In the genomic region with DNA sequence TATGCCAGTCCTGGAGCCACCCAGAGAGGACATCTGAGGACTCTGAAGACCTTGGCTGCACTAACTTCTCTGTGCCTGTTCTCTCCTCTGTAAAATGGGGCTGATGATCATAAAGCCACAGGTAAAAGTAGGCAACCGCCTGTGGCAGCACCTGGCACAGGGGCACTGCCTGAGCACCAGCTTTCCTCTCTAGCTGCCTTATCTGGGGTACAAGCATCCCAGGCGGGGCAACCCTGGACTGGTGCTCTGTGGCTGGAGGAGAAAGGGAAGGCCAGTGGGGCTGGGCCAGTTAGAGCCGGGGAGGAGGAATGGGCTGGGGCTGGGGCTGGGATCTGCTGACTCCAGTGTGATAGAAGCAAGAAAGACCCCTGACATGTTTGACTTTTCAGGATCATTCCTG, we compare ENCODE assay signal across 2 cellular contexts. TPM values are rescaled to one million over a fixed set of nuclear protein-coding genes. Genes with fewer than 3 reads are reported as not detected.
"Had no signal": no experiment of that assay in that cellular context is flagged by ENCODE, and none has a peak within 500 bp of the region (broad histone marks: within the 10 kb centered on the region; RNA-seq: fewer than 3 reads in every experiment).

No MANE protein-coding gene starts in this region.

RNA-seq across cellular contexts. Expression of a gene that starts 18.2 kb away (rescaled TPM):
- total RNA-seq: G401, GM12878 had no signal
- polyA plus RNA-seq: GM12878 had no signal
